In the genomic region with DNA sequence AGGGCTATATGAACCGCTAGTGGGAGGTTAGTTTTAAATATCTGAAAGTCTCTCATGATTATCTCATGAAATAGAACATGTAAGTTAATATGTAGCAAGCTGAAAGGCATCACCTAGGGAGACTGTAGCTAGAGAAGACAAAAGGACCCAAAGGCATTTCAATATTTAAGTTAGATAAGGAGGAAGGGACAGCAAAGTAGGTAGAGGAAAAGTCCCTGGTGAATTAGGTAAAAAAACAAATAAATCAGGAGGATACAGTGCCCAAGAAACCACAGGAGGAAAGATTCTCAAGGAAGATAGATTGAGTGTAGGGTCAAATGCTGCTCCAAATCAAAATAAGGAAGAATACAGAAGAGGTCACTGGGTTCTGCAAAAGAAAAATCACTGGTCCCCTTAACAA, we compare ENCODE assay signal across 25 cellular contexts.
"Had no signal": no experiment of that assay in that cellular context is flagged by ENCODE, and none has a peak within 500 bp of the region (broad histone marks: within the 10 kb centered on the region; RNA-seq: fewer than 3 reads in every experiment).

No MANE protein-coding gene starts in this region.

- H3K27ac Mint-ChIP-seq: activated CD8-positive, alpha-beta T cell treated with anti-CD3 and anti-CD28 coated beads for 36 hours; activated naive CD4-positive, alpha-beta T cell treated with anti-CD3 and anti-CD28 coated beads, Interleukin-2, amount 10 ng/mL, durations not matched to agents 7 days and 5 days; activated naive CD8-positive, alpha-beta T cell treated with anti-CD3 and anti-CD28 coated beads for 36 hours; activated T-cell treated with anti-CD3 and anti-CD28 coated beads, Interleukin-2, amount 50 U/mL, for 72 hours; activated T-helper 2 cell treated with anti-CD3 and anti-CD28 coated beads, Interferon-gamma antibody, Interleukin-2, Interleukin-4, amounts not matched to agents 10 μg/mL and 5 μg/mL and 100 μg/mL, durations not matched to agents 14 hours and 24 hours and 36 hours; T-cell had no signal

- H3K9me3 Mint-ChIP-seq: activated CD8-positive, alpha-beta T cell treated with anti-CD3 and anti-CD28 coated beads for 36 hours; activated naive CD4-positive, alpha-beta T cell treated with anti-CD3 and anti-CD28 coated beads, Interleukin-2, amount 10 ng/mL, durations not matched to agents 7 days and 5 days; activated naive CD8-positive, alpha-beta T cell treated with anti-CD3 and anti-CD28 coated beads for 36 hours; activated T-cell treated with anti-CD3 and anti-CD28 coated beads, Interleukin-2, amount 50 U/mL, for 72 hours; activated T-helper 2 cell treated with anti-CD3 and anti-CD28 coated beads, Interferon-gamma antibody, Interleukin-2, Interleukin-4, amounts not matched to agents 10 μg/mL and 5 μg/mL and 100 μg/mL, durations not matched to agents 14 hours and 24 hours and 36 hours; T-cell had no signal

- H3K36me3 Mint-ChIP-seq: activated naive CD4-positive, alpha-beta T cell treated with anti-CD3 and anti-CD28 coated beads, Interleukin-2, amount 10 ng/mL, durations not matched to agents 7 days and 5 days; activated naive CD8-positive, alpha-beta T cell treated with anti-CD3 and anti-CD28 coated beads for 36 hours; T-cell had no signal

- H3K27me3 ChIP-seq: brain microvascular endothelial cell, cardiac muscle cell, MG63 had no signal

- H3K4me2 ChIP-seq: KMS-11 had no signal

- H3K9me3 ChIP-seq: MG63 had no signal

- H3K4me3 ChIP-seq: cardiac muscle cell, MG63, SK-N-MC had no signal

- H3K27ac ChIP-seq: brain microvascular endothelial cell, cardiac muscle cell, KMS-11 had no signal

- H3K9ac ChIP-seq: KMS-11 had no signal

- ATAC-seq: activated CD8-positive, alpha-beta T cell treated with anti-CD3 and anti-CD28 coated beads for 36 hours; activated T-cell treated with anti-CD3 and anti-CD28 coated beads, Interleukin-2, amount 50 U/mL, for 72 hours; T-cell had no signal

- H3K4me1 Mint-ChIP-seq: activated naive CD4-positive, alpha-beta T cell treated with anti-CD3 and anti-CD28 coated beads, Interleukin-2, amount 10 ng/mL, durations not matched to agents 7 days and 5 days; activated naive CD8-positive, alpha-beta T cell treated with anti-CD3 and anti-CD28 coated beads for 36 hours had no signal

- H3K27me3 Mint-ChIP-seq: activated CD8-positive, alpha-beta T cell treated with anti-CD3 and anti-CD28 coated beads for 36 hours; activated naive CD4-positive, alpha-beta T cell treated with anti-CD3 and anti-CD28 coated beads, Interleukin-2, amount 10 ng/mL, durations not matched to agents 7 days and 5 days; activated naive CD8-positive, alpha-beta T cell treated with anti-CD3 and anti-CD28 coated beads for 36 hours; T-cell had no signal

- H3K36me3 ChIP-seq: brain microvascular endothelial cell, cardiac muscle cell, MG63 had no signal

- DNase-seq: activated CD4-positive, CD25-positive, alpha-beta regulatory T cell; activated CD8-positive, alpha-beta memory T cell treated with anti-CD3 and anti-CD28 coated beads, Interleukin-2, amount 50 U/mL, for 4 hours; activated CD8-positive, alpha-beta T cell treated with anti-CD3 and anti-CD28 coated beads for 36 hours; activated gamma-delta T cell treated with Interleukin-2 at 50 U/mL for 16 hours; activated naive CD4-positive, alpha-beta T cell treated with anti-CD3 and anti-CD28 coated beads, Interleukin-2, amount 10 ng/mL, durations not matched to agents 7 days and 5 days; activated naive CD8-positive, alpha-beta T cell treated with anti-CD3 and anti-CD28 coated beads for 36 hours; activated T-cell treated with anti-CD3 and anti-CD28 coated beads, Interleukin-2, amount 50 U/mL, for 72 hours; brain microvascular endothelial cell; MG63; MV-4-11; NCI-H1092 treated with DMSO at 0.1 percent for 48 hours; NCI-H1417 treated with DMSO at 0.1 percent for 48 hours; NCI-H1694; NCI-H2029; NCI-H345; NCI-H510A; NCI-H526 treated with DMSO at 0.1 percent for 48 hours; NK-92 treated with Interleukin-12 subunit alpha and Interleukin-12 subunit beta, amount 100 ng/mL, for 24 hours; T-cell; T-helper 2 cell; T1000 had no signal

- H3K4me3 Mint-ChIP-seq: activated CD8-positive, alpha-beta T cell treated with anti-CD3 and anti-CD28 coated beads for 36 hours; activated naive CD4-positive, alpha-beta T cell treated with anti-CD3 and anti-CD28 coated beads, Interleukin-2, amount 10 ng/mL, durations not matched to agents 7 days and 5 days; activated naive CD8-positive, alpha-beta T cell treated with anti-CD3 and anti-CD28 coated beads for 36 hours; activated T-cell treated with anti-CD3 and anti-CD28 coated beads, Interleukin-2, amount 50 U/mL, for 72 hours; T-cell had no signal
